ENCODE assay signal across 2 cellular contexts in genomic region chr12:27284021-27284420, GRCh38.
TF ChIP-seq lines count a peak whose summit lies in the region.

No MANE protein-coding gene starts in this region.

TF ChIP-seq in A549, 52 proteins besides CTCF, POLR2A, EP300 and RAD21:
- no peak for TF ChIP-seq ESRRA (IDR thresholded peaks at IDR 0.05; ENCODE audit: borderline replicate concordance, low read length)

TF ChIP-seq in IMR-90, 13 proteins besides CTCF, POLR2A, EP300 and RAD21 (continued from another document):
- TF ChIP-seq MAZ (IDR thresholded peaks at IDR 0.05; ENCODE audit: borderline replicate concordance, low read depth, low read length) (no peak), MAFK (IDR thresholded peaks at IDR 0.05; ENCODE audit: low read depth, low read length) (no peak), RFX5 (IDR thresholded peaks at IDR 0.05; ENCODE audit: low read depth, low read length) (no peak), NFE2L2 (IDR thresholded peaks at IDR 0.05; ENCODE audit: low read depth, low read length) (no peak), CHD1 (IDR thresholded peaks at IDR 0.05; ENCODE audit: low read depth, low read length) (no peak), CEBPB (IDR thresholded peaks at IDR 0.05; ENCODE audit: low read depth, low read length) (no peak), RCOR1 (IDR thresholded peaks at IDR 0.05; ENCODE audit: insufficient replicate concordance, low read length) (no peak), MXI1 (IDR thresholded peaks at IDR 0.05; ENCODE audit: borderline replicate concordance, low read depth, low read length) (no peak)
